ENCODE assay signal across 15 cellular contexts in genomic region chr18:31099490-31100230, GRCh38. TPM values are rescaled to one million over a fixed set of nuclear protein-coding genes. Genes with fewer than 3 reads are reported as not detected.
DNase-seq lines count a peak whose midpoint lies in the region; ATAC-seq and TF ChIP-seq lines count a peak whose summit lies in the region.
"Had no signal": no experiment of that assay in that cellular context is flagged by ENCODE, and none has a peak within 500 bp of the region (broad histone marks: within the 10 kb centered on the region; RNA-seq: fewer than 3 reads in every experiment).

No MANE protein-coding gene starts in this region.

- no peak for TF ChIP-seq POLR2A in vagina (IDR thresholded peaks at IDR 0.05)
- no peak for TF ChIP-seq POLR2A in thyroid gland (IDR thresholded peaks at IDR 0.05)

- H3K36me3 ChIP-seq in heart right ventricle (no peaks in the 10 kb centered on the region), endocrine pancreas (ENCODE audit: control insufficient read depth, insufficient read depth, low read length) (no peaks in the 10 kb centered on the region), mucosa of rectum (ENCODE audit: control insufficient read depth in 2 of 2, insufficient read depth in 2 of 2, low read length in 2 of 2) (no peaks in the 10 kb centered on the region), vagina (no peaks in the 10 kb centered on the region), thyroid gland (no peaks in the 10 kb centered on the region)

- H3K4me3 ChIP-seq in heart right ventricle (peak overlapping the region in 9 of 10 donors; percentile 41 to 76 (median 72)), endocrine pancreas (ENCODE audit: control insufficient read depth, insufficient read depth, low read length) (peak overlapping the region; percentile 64), mucosa of rectum (ENCODE audit: low read length in 2 of 2) (peak overlapping the region; percentile 78 to 81), vagina (peak overlapping the region; percentile 7 to 56), thyroid gland (replicated peaks in 1 of 3) (no peak overlapping the region)
- H3K4me3 ChIP-seq: SK-N-MC had no signal

- ATAC-seq in heart right ventricle (no peak), Right ventricle myocardium inferior (no peak), HG03342 (IDR thresholded peaks at IDR 0.05; ENCODE audit: unreplicated experiment) (no peak)
- ATAC-seq: A549; effector memory CD8-positive, alpha-beta T cell had no signal

- TF ChIP-seq CTCF in heart right ventricle (IDR thresholded peaks at IDR 0.05) (no peak), vagina (IDR thresholded peaks at IDR 0.05) (no peak), thyroid gland (IDR thresholded peaks at IDR 0.05) (no peak)

- H3K9me3 ChIP-seq in heart right ventricle: no peaks in the 10 kb centered on the region
- no peaks in the 10 kb centered on the region for H3K9me3 ChIP-seq in endocrine pancreas (ENCODE audit: control insufficient read depth, low read length)
- no peaks in the 10 kb centered on the region for H3K9me3 ChIP-seq in mucosa of rectum (ENCODE audit: control insufficient read depth in 2 of 2, low read length in 2 of 2)
- H3K9me3 ChIP-seq in vagina: no peaks in the 10 kb centered on the region
- H3K9me3 ChIP-seq in thyroid gland: no peaks in the 10 kb centered on the region
- H3K9me3 ChIP-seq: A549 had no signal

- H3K27me3 ChIP-seq in heart right ventricle: peaks cover 0 to 8% (median 0%) of the 10 kb centered on the region in 7 donors
- no peaks in the 10 kb centered on the region for H3K27me3 ChIP-seq in endocrine pancreas (ENCODE audit: control insufficient read depth, insufficient read depth, low read length)
- no peaks in the 10 kb centered on the region for H3K27me3 ChIP-seq in mucosa of rectum (ENCODE audit: control insufficient read depth in 2 of 2, insufficient read depth in 2 of 2, low read length in 2 of 2)
- H3K27me3 ChIP-seq in vagina: no peaks in the 10 kb centered on the region
- H3K27me3 ChIP-seq in thyroid gland: no peaks in the 10 kb centered on the region

- H3K27ac ChIP-seq in heart right ventricle (peak overlapping the region in 7 of 10 donors; percentile 11 to 97 (median 92)), mucosa of rectum (ENCODE audit: low read depth in 2 of 2, low read length in 2 of 2) (peak overlapping the region; percentile 96 to 99), vagina (no peak overlapping the region), thyroid gland (no peak overlapping the region)
- H3K27ac ChIP-seq: A549, SK-N-MC had no signal

- 87 to 89% methylated on average over 9 of the region's 9 CpGs for WGBS in heart right ventricle, 2 donors
- WGBS in thyroid gland, 2 donors: 91 to 97% methylated on average over 9 of the region's 9 CpGs

- intact Hi-C loops in heart right ventricle (cut with DNase I) (loop anchor here in 7 of 10 donors (5.0 to 10.0 kb wide), 9 partner anchors 105 to 405 kb away; partner anchors contain the start of gene DSG2 (in 2 of the 7)), Right ventricle myocardium inferior (cut with DNase I) (loop anchor here (2.0 to 5.0 kb wide), 5 partner anchors 108 to 398 kb away; partner anchors contain the start of gene DSG2), vagina (cut with DNase I) (no loop called here), thyroid gland (cut with DNase I) (loop anchor here (10.0 kb wide), 1 partner anchor 125 kb away; no protein-coding TSS in a partner anchor)

- H3K4me1 ChIP-seq in heart right ventricle (peaks cover 0 to 12% (median 3%) of the 10 kb centered on the region in 9 donors), endocrine pancreas (ENCODE audit: control insufficient read depth, insufficient read depth, low read length) (peaks cover 8% of the 10 kb centered on the region), mucosa of rectum (ENCODE audit: control insufficient read depth in 2 of 2, insufficient read depth in 2 of 2, low read length in 2 of 2) (peaks cover 3 to 28% of the 10 kb centered on the region in 2 donors), vagina (no peaks in the 10 kb centered on the region), thyroid gland (peaks cover 0 to 7% of the 10 kb centered on the region in 2 donors)
- H3K4me1 ChIP-seq: A549 had no signal

- DNase-seq in heart right ventricle (no peak), Right ventricle myocardium inferior (ENCODE audit: missing footprints) (no peak), vagina (ENCODE audit: extremely low spot score in 2 of 2) (no peak), NOMO-1 treated with DMSO at 0.1 percent for 48 hours (lab: John Stamatoyannopoulos, UW; ENCODE audit: unreplicated experiment) (no peak), thyroid gland (no peak)
- DNase-seq: activated T-cell treated with anti-CD3 and anti-CD28 coated beads, Interleukin-2, amount 50 U/mL, for 1 hour; amniotic stem cell; effector memory CD8-positive, alpha-beta T cell; Karpas-422; NCI-H2081 treated with DMSO at 0.1 percent for 48 hours had no signal

- H3K9ac ChIP-seq in endocrine pancreas (ENCODE audit: control insufficient read depth, insufficient read depth, low read length) (no peak overlapping the region), mucosa of rectum (ENCODE audit: low read depth in 1 of 2, low read length in 2 of 2) (peak overlapping the region; percentile 86 to 99)

RNA-seq across cellular contexts. Expression of gene DSC2, which starts 2.6 kb away (rescaled TPM):
- 10 to 100 TPM; 22.5 to 31.4 (median 26.4) TPM for total RNA-seq in heart right ventricle
- polyA plus RNA-seq in heart right ventricle: 1 to 10 TPM; 5.1 to 7.9 TPM
- total RNA-seq in Right ventricle myocardium inferior: 26.0 TPM
- 108 TPM for total RNA-seq in vagina
- total RNA-seq in thyroid gland: 10 to 100 TPM in 1 of 4 donors, 1 to 10 TPM in 3; 7.0 to 11.7 (median 7.5) TPM

RNA-seq across cellular contexts. Expression of gene DSC3, which starts 57.1 kb away (rescaled TPM):
- total RNA-seq in heart right ventricle (under 1 TPM in 7 of 10 donors, not detected in 3; 0.04 to 0.44 (median 0.13) TPM), Right ventricle myocardium inferior (0.08 TPM), vagina (176 TPM), thyroid gland (1 to 10 TPM in 1 of 4 donors, under 1 TPM in 2, not detected in 1; 0.15 to 1.5 (median 0.33) TPM)
- under 1 TPM; 0.07 to 0.39 TPM for polyA plus RNA-seq in heart right ventricle

Comparison
In these comparisons a context has a peak if more than half of its experiments do, and no peak if none do; other contexts are left out.
1. H3K27ac ChIP-seq: peak in heart right ventricle (7 of 10) and mucosa of rectum (2 of 2); none in vagina (single experiment) and thyroid gland (0 of 3).
2. H3K4me3 ChIP-seq: peak in heart right ventricle (9 of 10), endocrine pancreas (single experiment), mucosa of rectum (2 of 2) and vagina (2 of 2); none in thyroid gland (0 of 3).
3. RNA of gene DSC3, which starts 57.1 kb away (total RNA-seq): 176 TPM in vagina (single experiment); 0.15 to 1.5 TPM in thyroid gland, 0.04 to 0.44 TPM in heart right ventricle and 0.08 TPM in Right ventricle myocardium inferior (single experiment); every median in the first group is over 10 times any median in the second.